In genomic region chr10:727162-727790, GRCh38 we compare ENCODE assay signal across 22 cellular contexts.
"Had no signal": no experiment of that assay in that cellular context is flagged by ENCODE, and none has a peak within 500 bp of the region (broad histone marks: within the 10 kb centered on the region; RNA-seq: fewer than 3 reads in every experiment).

No MANE protein-coding gene starts in this region.

- H3K9me3 Mint-ChIP-seq: memory B cell, natural killer cell had no signal

- H3K9me3 ChIP-seq: esophagus squamous epithelium, right lobe of liver, thoracic aorta, tibial nerve, vagina had no signal

- H3K27ac ChIP-seq: coronary artery, esophagus squamous epithelium, neutrophil, parathyroid adenoma, right lobe of liver, thoracic aorta, tibial nerve, vagina had no signal

- ATAC-seq: left lobe of liver; natural killer cell; stimulated activated naive B cell treated with anti-CD40 and anti-IgM and Interleukin-4, amounts not matched to agents 10 μg/mL and 1 μg/mL and 100 μg/mL, for 72 hours had no signal

- H2AFZ ChIP-seq: parathyroid adenoma had no signal

- DNase-seq: dermis blood vessel endothelial cell; effector memory CD4-positive, alpha-beta T cell; esophagus squamous epithelium; foreskin melanocyte; head of caudate nucleus; kidney; natural killer cell; right lobe of liver; small intestine; stimulated activated CD4-positive, alpha-beta T cell treated with anti-CD3 and anti-CD28 coated beads, Interleukin-15, amount 100 ng/mL, for 24 hours; stimulated activated CD4-positive, alpha-beta T cell treated with anti-CD3 and anti-CD28 coated beads, Interleukin-2, amount 100 ng/mL, for 48 hours; stimulated activated naive B cell treated with anti-CD40 and anti-IgM and Interleukin-4, amounts not matched to agents 10 μg/mL and 1 μg/mL and 100 μg/mL, for 72 hours had no signal

- H3K9ac ChIP-seq: parathyroid adenoma had no signal

- H3K36me3 ChIP-seq: esophagus squamous epithelium, neutrophil, right lobe of liver, thoracic aorta, tibial nerve, vagina had no signal

- H3K79me2 ChIP-seq: parathyroid adenoma had no signal

- H3K4me1 Mint-ChIP-seq: memory B cell; natural killer cell; stimulated activated naive B cell treated with anti-CD40 and anti-IgM and Interleukin-4, amounts not matched to agents 10 μg/mL and 1 μg/mL and 100 μg/mL, for 72 hours had no signal

- H3K27me3 ChIP-seq: neutrophil, right lobe of liver, tibial nerve, vagina had no signal

- H3K4me3 Mint-ChIP-seq: memory B cell; natural killer cell; stimulated activated naive B cell treated with anti-CD40 and anti-IgM and Interleukin-4, amounts not matched to agents 10 μg/mL and 1 μg/mL and 100 μg/mL, for 72 hours; stimulated activated naive CD8-positive, alpha-beta T cell treated with anti-CD3 and anti-CD28 coated beads, Interleukin-15, Interleukin-2, amounts not matched to agents 100 ng/mL and 50 ng/mL, for 24 hours had no signal

- H3K4me3 ChIP-seq: coronary artery, esophagus squamous epithelium, lung, right lobe of liver, thoracic aorta, tibial nerve, vagina had no signal

- H3K27me3 Mint-ChIP-seq: stimulated activated naive B cell treated with anti-CD40 and anti-IgM and Interleukin-4, amounts not matched to agents 10 μg/mL and 1 μg/mL and 100 μg/mL, for 72 hours; stimulated activated naive CD8-positive, alpha-beta T cell treated with anti-CD3 and anti-CD28 coated beads, Interleukin-15, Interleukin-2, amounts not matched to agents 100 ng/mL and 50 ng/mL, for 24 hours had no signal

- H3K4me1 ChIP-seq: esophagus squamous epithelium, parathyroid adenoma, right lobe of liver, tibial nerve, vagina had no signal

- H3K36me3 Mint-ChIP-seq: memory B cell; natural killer cell; stimulated activated naive B cell treated with anti-CD40 and anti-IgM and Interleukin-4, amounts not matched to agents 10 μg/mL and 1 μg/mL and 100 μg/mL, for 72 hours had no signal
